Comparison of ENCODE assay signal across 1 cellular context in genomic region chr17:76102944-76103273, GRCh38.
TF ChIP-seq lines count a peak whose summit lies in the region.

No MANE protein-coding gene starts in this region.

TF ChIP-seq in neural cell, 6 proteins besides CTCF, POLR2A, EP300 and RAD21 (continued from another document):
- TF ChIP-seq SMC3 (conservative IDR thresholded peaks at IDR 0.05; ENCODE audit: poor library complexity) (no peak), POLR2AphosphoS5 (IDR thresholded peaks at IDR 0.05) (no peak)
